ENCODE assay signal across 8 cellular contexts in genomic region chr7:19709249-19709578, GRCh38. TPM values are rescaled to one million over a fixed set of nuclear protein-coding genes. Genes with fewer than 3 reads are reported as not detected.
A peak's percentile ranks its signal among the peaks of the same experiment; 100 is the strongest.
DNase-seq lines count a peak whose midpoint lies in the region; FAIRE-seq and TF ChIP-seq lines count a peak whose summit lies in the region.

No MANE protein-coding gene starts in this region.

- H4K20me1 ChIP-seq in neural cell (ENCODE audit: insufficient read depth) = no peaks in the 10 kb centered on the region

- H3F3A ChIP-seq in neural cell (ENCODE audit: insufficient read depth, low read length, poor library complexity, severe bottlenecking) = no peaks in the 10 kb centered on the region

- H3K27ac ChIP-seq in CD4-positive, alpha-beta memory T cell (ENCODE audit: low read depth, low read length) = peak overlapping the region; percentile 84
- H3K27ac ChIP-seq in HUES6 (ENCODE audit: low read depth, low read length) (no peak overlapping the region), breast epithelium (peak overlapping the region; percentile 74 to 81), neural cell (ENCODE audit: low read length) (no peak overlapping the region), small intestine (ENCODE audit: low read depth in 1 of 2, low read length in 1 of 2) (no peak overlapping the region)

- TF ChIP-seq POLR2A in breast epithelium (IDR thresholded peaks at IDR 0.05) (no peak), erythroblast (IDR thresholded peaks at IDR 0.05; ENCODE audit: low read length) (no peak)

- peak overlapping the region in 1 of 2 donors; percentile 89 for H3K4me3 ChIP-seq in CD4-positive, alpha-beta memory T cell (ENCODE audit: low read length in 2 of 2)
- H3K4me3 ChIP-seq in HUES6 (ENCODE audit: low read depth, low read length) (0 out of 2 replicates have a peak overlapping the region, but pooled peaks have one; percentile 87), breast epithelium (peak overlapping the region; percentile 81 to 93 (median 86)), neural cell (ENCODE audit: low read length) (peak overlapping the region; percentile 72), small intestine (ENCODE audit: low read depth in 1 of 2, low read length in 2 of 2) (no peak overlapping the region)

- no peak for TF ChIP-seq RAD21 in neural cell (conservative IDR thresholded peaks at IDR 0.05)

- FAIRE-seq in RCC 7860 (lab: Jason Lieb, UNC) = no peak
- no peak for FAIRE-seq in small intestine (lab: Jason Lieb, UNC)

- H3K9me2 ChIP-seq in neural cell (ENCODE audit: insufficient read depth, low read length) = no peaks in the 10 kb centered on the region

- CTCF ChIA-PET in CD4-positive, alpha-beta memory T cell (lab: Charles Lee; ENCODE audit: partially characterized antibody) = interaction anchor here (0.6 to 8.1 kb wide), 15 partner anchors 9 to 1069 kb away, joined by 3 to 172 read pairs (median 4); no protein-coding TSS in a partner anchor

- no peaks in the 10 kb centered on the region for H3K27me3 ChIP-seq in CD4-positive, alpha-beta memory T cell (ENCODE audit: insufficient read depth, low read length)
- H3K27me3 ChIP-seq in HUES6 (ENCODE audit: control insufficient read depth, insufficient read depth, low read length) (no peaks in the 10 kb centered on the region), breast epithelium (no peaks in the 10 kb centered on the region), neural cell (ENCODE audit: insufficient read depth, low read depth, low read length) (no peaks in the 10 kb centered on the region), small intestine (ENCODE audit: control insufficient read depth in 2 of 2, insufficient read depth in 2 of 2, low read length in 2 of 2) (no peaks in the 10 kb centered on the region)

- H3K4me1 ChIP-seq in CD4-positive, alpha-beta memory T cell (ENCODE audit: insufficient read depth, low read length) = peaks cover 28% of the 10 kb centered on the region
- H3K4me1 ChIP-seq in HUES6 (ENCODE audit: control insufficient read depth, insufficient read depth, low read length) = peaks cover 19% of the 10 kb centered on the region
- H3K4me1 ChIP-seq in breast epithelium = no peaks in the 10 kb centered on the region
- H3K4me1 ChIP-seq in small intestine (ENCODE audit: control insufficient read depth in 2 of 2, insufficient read depth in 1 of 2, low read depth in 1 of 2, low read length in 1 of 2) = peaks cover 2 to 4% of the 10 kb centered on the region in 2 donors

- WGBS in small intestine, 3 donors = 51 to 54% (median 54%) methylated on average over 6 of the region's 6 CpGs

- no peak overlapping the region for H3K9ac ChIP-seq in HUES6 (ENCODE audit: low read length)
- peak overlapping the region; percentile 14 for H3K9ac ChIP-seq in neural cell (ENCODE audit: low read length)

- H3K9me3 Mint-ChIP-seq in CD4-positive, alpha-beta memory T cell = no peaks in the 10 kb centered on the region

- intact Hi-C loops in CD4-positive, alpha-beta memory T cell (cut with micrococcal nuclease) = loop anchor here (1.0 to 2.0 kb wide), 3 partner anchors 40 to 1718 kb away; no protein-coding TSS in a partner anchor
- intact Hi-C loops in breast epithelium (cut with DNase I; ENCODE audit: low total_unique reads) = no loop called here

- no peak for DNase-seq in CD4-positive, alpha-beta memory T cell
- no peak for DNase-seq in breast epithelium (ENCODE audit: low spot score in 2 of 2)
- DNase-seq in RCC 7860 (ENCODE audit: low spot score) = no peak
- no peak for DNase-seq in erythroblast (lab: John Stamatoyannopoulos, UW)
- no peak for DNase-seq in small intestine
- no peak for DNase-seq in COLO829 (ENCODE audit: low spot score)

- no peak for TF ChIP-seq EP300 in neural cell (conservative IDR thresholded peaks at IDR 0.05; ENCODE audit: poor library complexity, severe bottlenecking)

- peak overlapping the region; percentile 92 to 99 (median 98) for H3K27ac Mint-ChIP-seq in CD4-positive, alpha-beta memory T cell

- no peaks in the 10 kb centered on the region for H3K27me3 Mint-ChIP-seq in CD4-positive, alpha-beta memory T cell

- H3K79me2 ChIP-seq in neural cell (replicated peaks; ENCODE audit: insufficient read depth, low read length) = peaks cover 30% of the 10 kb centered on the region

- POLR2A ChIA-PET in CD4-positive, alpha-beta memory T cell (lab: Charles Lee; ENCODE audit: partially characterized antibody) = interaction anchor here (0.7 to 1.0 kb wide), 2 partner anchors 9 to 10 kb away, joined by 3 read pairs; no protein-coding TSS in a partner anchor

- H3K4me3 Mint-ChIP-seq in CD4-positive, alpha-beta memory T cell = peak overlapping the region; percentile 94 to 98 (median 97)

- no peaks in the 10 kb centered on the region for H3K9me3 ChIP-seq in CD4-positive, alpha-beta memory T cell (ENCODE audit: control insufficient read depth in 1 of 2, low read length in 2 of 2)
- H3K9me3 ChIP-seq in HUES6 (ENCODE audit: control insufficient read depth, insufficient read depth, low read depth, low read length) (no peaks in the 10 kb centered on the region), breast epithelium (no peaks in the 10 kb centered on the region), neural cell (ENCODE audit: low read length) (no peaks in the 10 kb centered on the region), small intestine (ENCODE audit: control insufficient read depth, low read depth) (no peaks in the 10 kb centered on the region)

- H2AFZ ChIP-seq in neural cell (ENCODE audit: low read depth, low read length) = no peak overlapping the region

- TF ChIP-seq CTCF in breast epithelium (IDR thresholded peaks at IDR 0.05) (no peak), neural cell (IDR thresholded peaks at IDR 0.05; ENCODE audit: poor library complexity, severe bottlenecking) (no peak)

- no peaks in the 10 kb centered on the region for H3K36me3 ChIP-seq in CD4-positive, alpha-beta memory T cell (ENCODE audit: insufficient read depth, low read length)
- H3K36me3 ChIP-seq in HUES6 (ENCODE audit: control insufficient read depth, insufficient read depth, low read length) (no peaks in the 10 kb centered on the region), breast epithelium (no peaks in the 10 kb centered on the region), neural cell (ENCODE audit: insufficient read depth, low read length) (no peaks in the 10 kb centered on the region), small intestine (ENCODE audit: control insufficient read depth in 2 of 2, insufficient read depth in 2 of 2, low read length in 2 of 2) (no peaks in the 10 kb centered on the region)

- H3K4me2 ChIP-seq in neural cell (ENCODE audit: low read length) = no peak overlapping the region

- peaks cover 0 to 14% of the 10 kb centered on the region in 2 donors for H3K36me3 Mint-ChIP-seq in CD4-positive, alpha-beta memory T cell

- peaks cover 35 to 56% (median 48%) of the 10 kb centered on the region in 4 donors for H3K4me1 Mint-ChIP-seq in CD4-positive, alpha-beta memory T cell

TF ChIP-seq in neural cell, 6 proteins besides CTCF, POLR2A, EP300 and RAD21:
- no peak for TF ChIP-seq EZH2 (IDR thresholded peaks at IDR 0.05; ENCODE audit: borderline replicate concordance, insufficient read depth, low read length, poor library complexity, severe bottlenecking)
- TF ChIP-seq TAF1 (IDR thresholded peaks at IDR 0.05; ENCODE audit: low read depth) = no peak
- no peak for TF ChIP-seq POLR2AphosphoS5 (IDR thresholded peaks at IDR 0.05)
- no peak for TF ChIP-seq REST (IDR thresholded peaks at IDR 0.05; ENCODE audit: borderline replicate concordance)
- TF ChIP-seq SMC3 (conservative IDR thresholded peaks at IDR 0.05; ENCODE audit: poor library complexity) = no peak
- no peak for TF ChIP-seq MXI1 (conservative IDR thresholded peaks at IDR 0.05; ENCODE audit: poor library complexity, severe bottlenecking)

RNA-seq across cellular contexts. Expression of gene POLR1F, which starts 0.4 kb away (rescaled TPM):
- 10 to 100 TPM; 11.9 to 12.4 TPM for total RNA-seq in CD4-positive, alpha-beta memory T cell
- 10 to 100 TPM; 35.2 to 36.1 TPM for polyA plus RNA-seq in CD4-positive, alpha-beta memory T cell
- 10 to 100 TPM; 12.5 to 20.5 (median 17.0) TPM for total RNA-seq in breast epithelium
- polyA plus RNA-seq in neural cell (8.7 and 11.9 TPM in 2 replicates), small intestine (1 to 10 TPM; 3.5 to 8.4 (median 6.5) TPM)
- 19.2 and 22.2 TPM in 2 replicates for polyA minus RNA-seq in neural cell

Comparison
In these comparisons a context has a peak if more than half of its experiments do, and no peak if none do; other contexts are left out.
1. H3K27ac ChIP-seq: peak in CD4-positive, alpha-beta memory T cell (single experiment) and breast epithelium (2 of 2); none in HUES6 (single experiment), neural cell (single experiment) and small intestine (0 of 2).
2. H3K4me3 ChIP-seq: peak in HUES6 (single experiment), breast epithelium (3 of 3) and neural cell (single experiment); none in small intestine (0 of 2).